ENCODE assay signal across 13 cellular contexts in the genomic region with DNA sequence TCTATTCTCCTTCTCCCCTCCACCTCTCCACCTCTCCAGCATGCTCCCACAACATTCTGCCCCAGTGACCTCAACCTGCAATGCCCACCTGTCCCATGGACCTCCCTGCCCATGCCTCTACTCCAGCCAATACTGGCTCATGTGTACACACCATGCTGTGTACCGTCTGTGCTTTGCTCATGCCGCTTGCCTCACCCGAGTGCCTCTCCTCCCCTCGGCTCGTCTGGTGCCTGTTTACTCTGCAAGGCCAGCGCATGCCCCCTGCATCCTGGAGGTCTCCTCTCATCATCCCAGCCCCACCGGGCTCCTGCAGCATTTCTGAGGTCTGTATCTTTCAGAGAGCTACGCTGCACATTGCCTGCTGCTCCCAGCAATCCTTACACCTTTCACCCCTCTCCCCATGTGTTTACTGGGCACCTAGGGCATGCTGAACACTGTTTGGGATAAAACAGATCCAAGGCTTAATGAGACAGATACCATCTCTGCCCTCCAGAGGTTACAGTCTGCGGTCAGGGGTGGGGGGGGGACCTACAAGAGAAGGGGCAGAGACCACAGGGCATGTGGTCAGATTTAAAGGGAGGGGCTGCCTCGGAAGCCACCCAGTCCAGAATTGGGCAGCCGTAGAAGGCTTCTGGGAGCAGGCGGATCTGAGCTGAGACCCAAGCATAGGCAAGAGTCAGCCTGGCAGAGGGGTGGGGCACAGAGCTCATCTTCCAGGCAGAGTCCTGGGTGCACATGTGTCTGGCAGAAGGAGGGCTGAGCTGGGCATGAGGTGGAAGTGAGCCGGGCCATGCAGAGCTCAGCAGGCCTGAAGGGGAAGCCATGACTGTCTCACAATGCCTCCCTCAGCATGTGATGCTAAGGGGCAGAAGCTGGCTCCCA. TPM values are rescaled to one million over a fixed set of nuclear protein-coding genes. Genes with fewer than 3 reads are reported as not detected.
DNase-seq lines count a peak whose midpoint lies in the region; ATAC-seq and TF ChIP-seq lines count a peak whose summit lies in the region.
"Had no signal": no experiment of that assay in that cellular context is flagged by ENCODE, and none has a peak within 500 bp of the region (broad histone marks: within the 10 kb centered on the region; RNA-seq: fewer than 3 reads in every experiment).

No MANE protein-coding gene starts in this region.

- no peaks in the 10 kb centered on the region for H3K36me3 Mint-ChIP-seq in activated naive CD4-positive, alpha-beta T cell treated with anti-CD3 and anti-CD28 coated beads for 36 hours (ENCODE audit: low read depth)
- H3K36me3 Mint-ChIP-seq: T-cell had no signal

- intact Hi-C loops in Panc1 (cut with micrococcal nuclease; ENCODE audit: unreplicated experiment) = no loop called here
- intact Hi-C loops in left cardiac atrium (cut with DNase I) = no loop called here
- intact Hi-C loops in sigmoid colon (cut with DNase I) = loop anchor here (10.0 kb wide), 1 partner anchor 46 kb away; no protein-coding TSS in a partner anchor
- intact Hi-C loops in activated naive CD4-positive, alpha-beta T cell treated with anti-CD3 and anti-CD28 coated beads for 36 hours (cut with micrococcal nuclease) = no loop called here

- H3K27me3 ChIP-seq in GM23248 (replicated peaks; ENCODE audit: insufficient read depth) = no peaks in the 10 kb centered on the region
- H3K27me3 ChIP-seq in Panc1 (ENCODE audit: control insufficient read depth, insufficient read depth, low read length) = no peaks in the 10 kb centered on the region
- H3K27me3 ChIP-seq in sigmoid colon = no peaks in the 10 kb centered on the region

- no peaks in the 10 kb centered on the region for H3K9me2 ChIP-seq in GM23248 (ENCODE audit: insufficient read depth)

- BruUV-seq in Panc1 (replicated peaks; lab: Mats Ljungman, UMichigan) = no TSS peak

- TF ChIP-seq EP300 in sigmoid colon (IDR thresholded peaks at IDR 0.05) = no peak

- H3K9me3 Mint-ChIP-seq in activated naive CD4-positive, alpha-beta T cell treated with anti-CD3 and anti-CD28 coated beads for 36 hours = no peaks in the 10 kb centered on the region
- H3K9me3 Mint-ChIP-seq: T-cell had no signal

- H3K9ac ChIP-seq in GM23248 = no peak overlapping the region

- POLR2A ChIA-PET in Panc1 (lab: Charles Lee) = interaction anchor here (0.6 to 1.0 kb wide), 3 partner anchors 29 to 1324 kb away, joined by 3 to 14 read pairs (median 4); partner anchors contain the start of gene PSAP

- TF ChIP-seq CTCF in Panc1 (IDR thresholded peaks at IDR 0.05) (no peak), sigmoid colon (IDR thresholded peaks at IDR 0.05) (no peak)

- H3K4me2 ChIP-seq in GM23248 (ENCODE audit: unreplicated experiment) = no peak overlapping the region

- H2AFZ ChIP-seq in GM23248 = no peak overlapping the region

- no peaks in the 10 kb centered on the region for H3F3A ChIP-seq in GM23248 (ENCODE audit: insufficient read depth)

- DNase-seq in GM23248 (peak; percentile 19), Panc1 (ENCODE audit: low read depth, low spot score) (no peak), left cardiac atrium (no peak), sigmoid colon (peak; percentile 74), islet precursor cell (no peak), GM03348 (ENCODE audit: low spot score) (no peak)
- no peak for DNase-seq in activated naive CD4-positive, alpha-beta T cell treated with anti-CD3 and anti-CD28 coated beads for 36 hours
- DNase-seq: activated CD4-positive, alpha-beta T cell treated with anti-CD3 and anti-CD28 coated beads, Interleukin-2, amount 50 U/mL, for 4 hours; activated naive CD4-positive, alpha-beta T cell treated with anti-CD3 and anti-CD28 coated beads, Interleukin-2, amount 50 U/mL, for 16 hours; Calu3; NK-92 treated with Interleukin-12 subunit alpha and Interleukin-12 subunit beta, amount 100 ng/mL, for 24 hours; T-cell had no signal

- no peak overlapping the region for H3K27ac ChIP-seq in GM23248
- H3K27ac ChIP-seq in Panc1 (ENCODE audit: low read length) = peak overlapping the region; percentile 89
- H3K27ac ChIP-seq in sigmoid colon = no peak overlapping the region

- 61 to 70% methylated on average over 13 of the region's 13 CpGs for WGBS in GM23248 (ENCODE audit: low coverage in 1 of 2, low lambda C conversion rate in 2 of 2, missing lambda C conversion rate in 2 of 2), 2 experiments
- 73 to 79% methylated on average over 13 of the region's 13 CpGs for WGBS in sigmoid colon, 2 donors

- CTCF ChIA-PET in Panc1 (lab: Charles Lee) = interaction anchor here (0.5 to 2.1 kb wide), 4 partner anchors 8 to 30 kb away, joined by 3 to 10 read pairs (median 6); partner anchors contain the start of gene PSAP
- CTCF ChIA-PET in activated naive CD4-positive, alpha-beta T cell treated with anti-CD3 and anti-CD28 coated beads for 36 hours (lab: Charles Lee) = interaction anchor here (1.1 kb wide), 1 partner anchor 44 kb away, joined by 4 read pairs; no protein-coding TSS in a partner anchor

- H3K27ac Mint-ChIP-seq in activated naive CD4-positive, alpha-beta T cell treated with anti-CD3 and anti-CD28 coated beads for 36 hours = no peak overlapping the region
- H3K27ac Mint-ChIP-seq: T-cell had no signal

- peaks cover 20% of the 10 kb centered on the region for H3K4me1 Mint-ChIP-seq in activated naive CD4-positive, alpha-beta T cell treated with anti-CD3 and anti-CD28 coated beads for 36 hours (ENCODE audit: low read depth)

- H3K27me3 Mint-ChIP-seq in activated naive CD4-positive, alpha-beta T cell treated with anti-CD3 and anti-CD28 coated beads for 36 hours (ENCODE audit: low read depth) = no peaks in the 10 kb centered on the region
- H3K27me3 Mint-ChIP-seq: T-cell had no signal

- in situ Hi-C loops in GM23248 (cut with MboI) = no loop called here
- in situ Hi-C loops in Panc1 (cut with HindIII; ENCODE audit: low pct_unique_long_range_greater_than_20kb, low sequenced_read_pairs) = no loop called here

- no peaks in the 10 kb centered on the region for H3K79me2 ChIP-seq in GM23248 (ENCODE audit: insufficient read depth)

- H3K4me1 ChIP-seq in GM23248 (ENCODE audit: insufficient read depth) (no peaks in the 10 kb centered on the region), Panc1 (ENCODE audit: control insufficient read depth, insufficient read depth, low read length) (peaks cover 61% of the 10 kb centered on the region), sigmoid colon (no peaks in the 10 kb centered on the region)

- H3K36me3 ChIP-seq in GM23248 (ENCODE audit: low read depth) (no peaks in the 10 kb centered on the region), Panc1 (ENCODE audit: control insufficient read depth, insufficient read depth, low read length) (no peaks in the 10 kb centered on the region), sigmoid colon (no peaks in the 10 kb centered on the region)

- ATAC-seq in Panc1 = peak; percentile 79
- peak; percentile 70 to 81 for ATAC-seq in left cardiac atrium
- ATAC-seq: T-cell had no signal

- no peaks in the 10 kb centered on the region for H4K20me1 ChIP-seq in GM23248 (ENCODE audit: insufficient read depth)

- no peak overlapping the region for H3K4me3 Mint-ChIP-seq in activated naive CD4-positive, alpha-beta T cell treated with anti-CD3 and anti-CD28 coated beads for 36 hours
- H3K4me3 Mint-ChIP-seq: T-cell had no signal

- H3K4me3 ChIP-seq in GM23248 (no peak overlapping the region), Panc1 (ENCODE audit: low read depth in 2 of 2, low read length in 2 of 2) (no peak overlapping the region), sigmoid colon (no peak overlapping the region)
- H3K4me3 ChIP-seq: coronary artery had no signal

- no peak for TF ChIP-seq POLR2A in sigmoid colon (IDR thresholded peaks at IDR 0.05)

- H3K9me3 ChIP-seq in GM23248 (ENCODE audit: low read depth) (no peaks in the 10 kb centered on the region), Panc1 (ENCODE audit: control insufficient read depth, insufficient read depth, low read depth, low read length) (no peaks in the 10 kb centered on the region), sigmoid colon (no peaks in the 10 kb centered on the region)

RNA-seq across cellular contexts. Expression of gene PSAP, which starts 29.6 kb away (rescaled TPM):
- total RNA-seq in GM23248 (2014; rRNA removed; shearing (Covaris generic)) = 665 and 715 TPM in 2 replicates
- polyA plus RNA-seq in GM23248 (2016; fragmentation: Nextera tagmentation; extraction: Ambion mirVana) (1,142 and 1,168 TPM in 2 replicates), sigmoid colon (100 to 1,000 TPM; 200 to 960 (median 503) TPM)
- total RNA-seq in Panc1 (2021; ENCODE audit: unreplicated experiment) (3,649 TPM), left cardiac atrium (1,000 to 10,000 TPM; 1,413 to 1,441 TPM), sigmoid colon (100 to 1,000 TPM; 624 to 671 (median 644) TPM)
- 4,189 TPM for polyA plus RNA-seq in Panc1 (2012; ENCODE audit: insufficient read length)
- 100 to 1,000 TPM; 129 to 133 TPM for total RNA-seq in activated naive CD4-positive, alpha-beta T cell treated with anti-CD3 and anti-CD28 coated beads for 36 hours

Comparison
In these comparisons a context has a peak if more than half of its experiments do, and no peak if none do; other contexts are left out.
1. DNase-seq: peak in GM23248 (single experiment) and sigmoid colon (single experiment); none in Panc1 (single experiment), left cardiac atrium (single experiment), islet precursor cell (single experiment), GM03348 (single experiment) and activated naive CD4-positive, alpha-beta T cell treated with anti-CD3 and anti-CD28 coated beads for 36 hours (single experiment).